ENCODE assay signal across 14 cellular contexts in the genomic region with DNA sequence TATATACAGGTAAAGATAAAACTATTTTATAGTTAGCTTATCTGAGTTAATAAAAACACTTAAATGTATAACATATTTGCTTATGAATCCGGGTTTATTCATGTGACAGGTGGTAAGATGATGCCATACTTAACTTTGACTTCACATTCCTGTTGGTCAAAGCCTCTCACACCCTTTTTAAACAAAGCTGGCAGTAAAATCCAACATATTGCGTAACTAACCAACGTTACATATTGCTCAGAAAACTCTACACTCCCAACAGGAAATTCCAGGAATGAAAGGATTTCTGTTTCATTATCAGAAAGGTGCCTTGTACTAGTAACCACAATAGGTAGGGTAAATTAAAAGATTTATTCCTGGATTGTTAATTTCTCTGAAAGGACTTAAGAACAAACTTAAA. TPM values are rescaled to one million over a fixed set of nuclear protein-coding genes. Genes with fewer than 3 reads are reported as not detected.
DNase-seq lines count a peak whose midpoint lies in the region; ATAC-seq and TF ChIP-seq lines count a peak whose summit lies in the region.
"Had no signal": no experiment of that assay in that cellular context is flagged by ENCODE, and none has a peak within 500 bp of the region (broad histone marks: within the 10 kb centered on the region; RNA-seq: fewer than 3 reads in every experiment).

No MANE protein-coding gene starts in this region.

- 35 to 44% methylated on average over 3 of the region's 3 CpGs for WGBS in heart right ventricle, 2 donors
- WGBS in mammary epithelial cell (ENCODE audit: low coverage, missing lambda C conversion rate) = 0% methylated on average over 3 of the region's 3 CpGs
- 35% methylated on average over 3 of the region's 3 CpGs for WGBS in suprapubic skin

- no peaks in the 10 kb centered on the region for H3K27me3 ChIP-seq in heart right ventricle
- H3K27me3 ChIP-seq in mammary epithelial cell (ENCODE audit: insufficient read depth, low read length) = no peaks in the 10 kb centered on the region
- H3K27me3 ChIP-seq in upper lobe of right lung = no peaks in the 10 kb centered on the region
- H3K27me3 ChIP-seq in suprapubic skin = no peaks in the 10 kb centered on the region

- H3K27me3 Mint-ChIP-seq in activated T-helper 2 cell treated with anti-CD3 and anti-CD28 coated beads, Interferon-gamma antibody, Interleukin-2, Interleukin-4, amounts not matched to agents 10 μg/mL and 5 μg/mL and 100 μg/mL, durations not matched to agents 14 hours and 24 hours and 36 hours (ENCODE audit: low read depth) = no peaks in the 10 kb centered on the region
- H3K27me3 Mint-ChIP-seq: activated CD4-positive, alpha-beta memory T cell treated with anti-CD3 and anti-CD28 coated beads for 36 hours had no signal

- H3K4me3 ChIP-seq in heart right ventricle (no peak overlapping the region), mammary epithelial cell (replicated peaks in 1 of 3; ENCODE audit: insufficient read depth in 1 of 3, low read depth in 2 of 3, low read length in 3 of 3) (no peak overlapping the region), upper lobe of right lung (no peak overlapping the region), suprapubic skin (no peak overlapping the region)

- no peak for TF ChIP-seq POLR2A in suprapubic skin (IDR thresholded peaks at IDR 0.05)

- H3K4me1 Mint-ChIP-seq in activated T-helper 2 cell treated with anti-CD3 and anti-CD28 coated beads, Interferon-gamma antibody, Interleukin-2, Interleukin-4, amounts not matched to agents 10 μg/mL and 5 μg/mL and 100 μg/mL, durations not matched to agents 14 hours and 24 hours and 36 hours (ENCODE audit: low read depth) = no peaks in the 10 kb centered on the region
- H3K4me1 Mint-ChIP-seq: activated naive CD4-positive, alpha-beta T cell treated with anti-CD3 and anti-CD28 coated beads, Interleukin-2, amount 10 ng/mL, durations not matched to agents 7 days and 5 days had no signal

- peaks cover 10% of the 10 kb centered on the region for H3K9me3 Mint-ChIP-seq in activated T-helper 2 cell treated with anti-CD3 and anti-CD28 coated beads, Interferon-gamma antibody, Interleukin-2, Interleukin-4, amounts not matched to agents 10 μg/mL and 5 μg/mL and 100 μg/mL, durations not matched to agents 14 hours and 24 hours and 36 hours

- no peak overlapping the region for H2AFZ ChIP-seq in mammary epithelial cell (ENCODE audit: low read depth, low read length)

- H4K20me1 ChIP-seq in mammary epithelial cell (ENCODE audit: insufficient read depth, low read length) = no peaks in the 10 kb centered on the region

- no TSS peak for BruUV-seq in mammary epithelial cell (replicated peaks; lab: Mats Ljungman, UMichigan)

- H3K27ac Mint-ChIP-seq in activated T-helper 2 cell treated with anti-CD3 and anti-CD28 coated beads, Interferon-gamma antibody, Interleukin-2, Interleukin-4, amounts not matched to agents 10 μg/mL and 5 μg/mL and 100 μg/mL, durations not matched to agents 14 hours and 24 hours and 36 hours = no peak overlapping the region
- H3K27ac Mint-ChIP-seq: activated CD4-positive, alpha-beta memory T cell treated with anti-CD3 and anti-CD28 coated beads for 36 hours; activated naive CD4-positive, alpha-beta T cell treated with anti-CD3 and anti-CD28 coated beads, Interleukin-2, amount 10 ng/mL, durations not matched to agents 7 days and 5 days; nephron progenitor cell had no signal

- no peaks in the 10 kb centered on the region for H3K79me2 ChIP-seq in mammary epithelial cell (ENCODE audit: insufficient read depth, low read length)

- no peaks in the 10 kb centered on the region for H3K36me3 ChIP-seq in heart right ventricle
- no peaks in the 10 kb centered on the region for H3K36me3 ChIP-seq in mammary epithelial cell (ENCODE audit: insufficient read depth, low read length)
- H3K36me3 ChIP-seq in upper lobe of right lung = no peaks in the 10 kb centered on the region
- no peaks in the 10 kb centered on the region for H3K36me3 ChIP-seq in suprapubic skin

- peak overlapping the region in 7 of 10 donors; percentile 23 to 75 (median 65) for H3K27ac ChIP-seq in heart right ventricle
- H3K27ac ChIP-seq in mammary epithelial cell (ENCODE audit: insufficient read depth, low read depth, low read length) = peak overlapping the region; percentile 71
- H3K27ac ChIP-seq in upper lobe of right lung = peak overlapping the region; percentile 60
- no peak overlapping the region for H3K27ac ChIP-seq in suprapubic skin

- TF ChIP-seq EP300 in suprapubic skin (IDR thresholded peaks at IDR 0.05) = no peak

- CTCF ChIA-PET in mammary epithelial cell (lab: Charles Lee; ENCODE audit: low non-redundant PET) = no interaction called here

- peaks cover 0 to 16% (median 5%) of the 10 kb centered on the region in 11 donors for H3K9me3 ChIP-seq in heart right ventricle
- H3K9me3 ChIP-seq in mammary epithelial cell (replicated peaks; ENCODE audit: insufficient read depth, low read length) = no peaks in the 10 kb centered on the region
- H3K9me3 ChIP-seq in upper lobe of right lung = no peaks in the 10 kb centered on the region
- peaks cover 2% of the 10 kb centered on the region for H3K9me3 ChIP-seq in suprapubic skin

- in situ Hi-C loops in mammary epithelial cell (cut with MboI; ENCODE audit: low sequenced_read_pairs in 2 of 2) = no loop called here

- H3K4me3 Mint-ChIP-seq in activated T-helper 2 cell treated with anti-CD3 and anti-CD28 coated beads, Interferon-gamma antibody, Interleukin-2, Interleukin-4, amounts not matched to agents 10 μg/mL and 5 μg/mL and 100 μg/mL, durations not matched to agents 14 hours and 24 hours and 36 hours (ENCODE audit: low read depth) = no peak overlapping the region
- H3K4me3 Mint-ChIP-seq: activated CD4-positive, alpha-beta memory T cell treated with anti-CD3 and anti-CD28 coated beads for 36 hours; activated naive CD4-positive, alpha-beta T cell treated with anti-CD3 and anti-CD28 coated beads, Interleukin-2, amount 10 ng/mL, durations not matched to agents 7 days and 5 days; nephron progenitor cell had no signal

- H3K4me1 ChIP-seq in heart right ventricle (peaks cover 0 to 28% (median 10%) of the 10 kb centered on the region in 9 donors), mammary epithelial cell (ENCODE audit: insufficient read depth, low read length) (peaks cover 29% of the 10 kb centered on the region), upper lobe of right lung (no peaks in the 10 kb centered on the region), suprapubic skin (peaks cover 6% of the 10 kb centered on the region)

- ATAC-seq in heart right ventricle (peak in 5 of 8 donors; percentile 44 to 71 (median 53)), Right ventricle myocardium inferior (no peak), left lobe of liver (peak; percentile 69), upper lobe of right lung (peak; percentile 73)

- no peak for DNase-seq in heart right ventricle
- no peak for DNase-seq in Right ventricle myocardium inferior (ENCODE audit: missing footprints)
- DNase-seq in mammary epithelial cell = peak; percentile 89
- no peak for DNase-seq in left lobe of liver (ENCODE audit: low spot score)
- DNase-seq in upper lobe of right lung = no peak
- no peak for DNase-seq in activated T-helper 2 cell treated with anti-CD3 and anti-CD28 coated beads, Interferon-gamma antibody, Interleukin-2, Interleukin-4, amounts not matched to agents 10 μg/mL and 5 μg/mL and 100 μg/mL, durations not matched to agents 14 hours and 24 hours and 36 hours (ENCODE audit: low spot score)
- no peak for DNase-seq in suprapubic skin (ENCODE audit: low spot score in 2 of 2)
- no peak for DNase-seq in NCI-H69 (lab: John Stamatoyannopoulos, UW)
- DNase-seq: activated CD4-positive, alpha-beta memory T cell treated with anti-CD3 and anti-CD28 coated beads for 36 hours; activated naive CD4-positive, alpha-beta T cell treated with anti-CD3 and anti-CD28 coated beads, Interleukin-2, amount 10 ng/mL, durations not matched to agents 7 days and 5 days; effector CD4-positive, alpha-beta T cell; NCI-H1436 treated with DMSO at 0.1 percent for 48 hours; nephron progenitor cell; stimulated activated CD4-positive, alpha-beta T cell treated with anti-CD3 and anti-CD28 coated beads, Interleukin-4, amount 100 ng/mL, for 1 hour had no signal

- peaks cover 23% of the 10 kb centered on the region for H3K36me3 Mint-ChIP-seq in activated T-helper 2 cell treated with anti-CD3 and anti-CD28 coated beads, Interferon-gamma antibody, Interleukin-2, Interleukin-4, amounts not matched to agents 10 μg/mL and 5 μg/mL and 100 μg/mL, durations not matched to agents 14 hours and 24 hours and 36 hours (ENCODE audit: low read depth)

- TF ChIP-seq CTCF in heart right ventricle (IDR thresholded peaks at IDR 0.05) (no peak), mammary epithelial cell (conservative IDR thresholded peaks at IDR 0.05 in 1 of 2, IDR thresholded peaks at IDR 0.05 in 1 of 2; ENCODE audit: extremely low read depth in 1 of 2, insufficient read depth in 1 of 2, low read depth in 1 of 2, low read length in 2 of 2) (no peak), upper lobe of right lung (IDR thresholded peaks at IDR 0.05) (no peak), suprapubic skin (IDR thresholded peaks at IDR 0.05) (no peak)

- intact Hi-C loops in heart right ventricle (cut with DNase I) (no loop called here), Right ventricle myocardium inferior (cut with DNase I) (no loop called here), mammary epithelial cell (cut with micrococcal nuclease) (no loop called here), upper lobe of right lung (cut with DNase I) (no loop called here)
- intact Hi-C loops in activated T-helper 2 cell treated with anti-CD3 and anti-CD28 coated beads, Interferon-gamma antibody, Interleukin-2, Interleukin-4, amounts not matched to agents 10 μg/mL and 5 μg/mL and 100 μg/mL, durations not matched to agents 14 hours and 24 hours and 36 hours (cut with micrococcal nuclease) = no loop called here

- peak overlapping the region; percentile 74 for H3K4me2 ChIP-seq in mammary epithelial cell (ENCODE audit: insufficient read depth, low read depth, low read length)

- no peak overlapping the region for H3K9ac ChIP-seq in mammary epithelial cell (ENCODE audit: insufficient read depth, low read length)

- dilution Hi-C loops in mammary epithelial cell (cut with HindIII; ENCODE audit: low sequenced_read_pairs) = no loop called here

RNA-seq across cellular contexts. Expression of a gene that starts 23.7 kb away (rescaled TPM):
- total RNA-seq in heart right ventricle = 1 to 10 TPM in 2 of 10 donors, under 1 TPM in 7, not detected in 1; 0.15 to 1.5 (median 0.57) TPM
- polyA plus RNA-seq in heart right ventricle = under 1 TPM; 0.10 to 0.66 TPM
- 2.4 TPM for total RNA-seq in Right ventricle myocardium inferior
- 1 to 10 TPM in 1 of 2 donors, under 1 TPM in 1; 0.61 to 1.0 TPM for total RNA-seq in mammary epithelial cell
- 0.11 TPM for polyA plus RNA-seq in mammary epithelial cell
- polyA minus RNA-seq in mammary epithelial cell = not detected
- not detected for total RNA-seq in left lobe of liver
- 3.0 TPM for total RNA-seq in upper lobe of right lung
- total RNA-seq in activated T-helper 2 cell treated with anti-CD3 and anti-CD28 coated beads, Interferon-gamma antibody, Interleukin-2, Interleukin-4, amounts not matched to agents 10 μg/mL and 5 μg/mL and 100 μg/mL, durations not matched to agents 14 hours and 24 hours and 36 hours = 0.46 and 0.69 TPM in 2 replicates
- 1 to 10 TPM in 1 of 4 donors, under 1 TPM in 3; 0.16 to 1.3 (median 0.48) TPM for total RNA-seq in suprapubic skin
